12 cellular contexts compared by ENCODE assay signal in genomic region chr10:114110174-114110972, GRCh38.
DNase-seq lines count a peak whose midpoint lies in the region; ATAC-seq, FAIRE-seq and TF ChIP-seq lines count a peak whose summit lies in the region.
"Had no signal": no experiment of that assay in that cellular context is flagged by ENCODE, and none has a peak within 500 bp of the region (broad histone marks: within the 10 kb centered on the region; RNA-seq: fewer than 3 reads in every experiment).

No MANE protein-coding gene starts in this region.

- no peaks in the 10 kb centered on the region for H3K9me3 ChIP-seq in A549
- H3K9me3 ChIP-seq in mesenchymal stem cell (ENCODE audit: control insufficient read depth, low read length): no peaks in the 10 kb centered on the region
- H3K9me3 ChIP-seq in stomach: no peaks in the 10 kb centered on the region
- H3K9me3 ChIP-seq: suprapubic skin had no signal

- H3K9ac ChIP-seq in mesenchymal stem cell (ENCODE audit: low read length): no peak overlapping the region

- no peak overlapping the region for H2AFZ ChIP-seq in mesenchymal stem cell (ENCODE audit: low read depth, low read length)

- H3K4me2 ChIP-seq in A549 (no peak overlapping the region), mesenchymal stem cell (ENCODE audit: low read length, poor library complexity, severe bottlenecking) (no peak overlapping the region)

- 45% methylated on average over 5 of the region's 5 CpGs for WGBS in A549 (ENCODE audit: missing lambda C conversion rate)
- WGBS in mesenchymal stem cell: 88% methylated on average over 3 of the region's 5 CpGs
- 58 to 76% (median 71%) methylated on average over 5 of the region's 5 CpGs for WGBS in stomach, 5 donors

- TF ChIP-seq EP300 in A549 (IDR thresholded peaks at IDR 0.05): no peak
- TF ChIP-seq EP300 in stomach (IDR thresholded peaks at IDR 0.05): no peak

- H3K4me3 ChIP-seq in A549 (no peak overlapping the region), GM12875 (ENCODE audit: low read depth, low read length) (no peak overlapping the region), mesenchymal stem cell (ENCODE audit: insufficient read depth in 1 of 2, low read depth in 1 of 2, low read length in 2 of 2) (no peak overlapping the region), stomach (no peak overlapping the region)
- H3K4me3 ChIP-seq: suprapubic skin had no signal

- TF ChIP-seq POLR2A in A549 (IDR thresholded peaks at IDR 0.05; ENCODE audit: low read length) (no peak), stomach (IDR thresholded peaks at IDR 0.05) (no peak)

- no peak overlapping the region for H3K18ac ChIP-seq in mesenchymal stem cell (ENCODE audit: low read depth in 1 of 2, low read length in 2 of 2)

- TF ChIP-seq CTCF in A549 (IDR thresholded peaks at IDR 0.05) (peak; percentile 46), GM12875 (IDR thresholded peaks at IDR 0.05; ENCODE audit: borderline replicate concordance, insufficient read depth, low read depth, low read length) (peak; percentile 33; the same call in 1 of the 2 replicates), stomach (IDR thresholded peaks at IDR 0.05) (peak in 1 of 7 experiments; percentile 19)

- H3K4me1 ChIP-seq in A549 (no peaks in the 10 kb centered on the region), mesenchymal stem cell (ENCODE audit: control insufficient read depth, insufficient read depth, low read depth, low read length) (no peaks in the 10 kb centered on the region), stomach (no peaks in the 10 kb centered on the region)
- H3K4me1 ChIP-seq: suprapubic skin had no signal

- no peak overlapping the region for H2AK5ac ChIP-seq in mesenchymal stem cell (ENCODE audit: low read length, severe bottlenecking)

- no peak overlapping the region for H2BK12ac ChIP-seq in mesenchymal stem cell (ENCODE audit: low read length in 2 of 2)

- no peaks in the 10 kb centered on the region for H3K79me1 ChIP-seq in mesenchymal stem cell (replicated peaks; ENCODE audit: low read length, poor library complexity, severe bottlenecking)

- H2BK5ac ChIP-seq in mesenchymal stem cell (ENCODE audit: low read depth, low read length, poor library complexity, severe bottlenecking): no peak overlapping the region

- TF ChIP-seq RAD21 in A549 (conservative IDR thresholded peaks at IDR 0.05 in 1 of 2, IDR thresholded peaks at IDR 0.05 in 1 of 2): peak; percentile 61 to 77

- H3K27ac ChIP-seq in A549 (no peak overlapping the region), mesenchymal stem cell (ENCODE audit: low read length, poor library complexity, severe bottlenecking) (no peak overlapping the region), stomach (no peak overlapping the region)
- H3K27ac ChIP-seq: epithelial cell of prostate, suprapubic skin had no signal

- H4K8ac ChIP-seq in mesenchymal stem cell (ENCODE audit: low read length): no peak overlapping the region

- FAIRE-seq in A549 (lab: Jason Lieb, UNC): no peak

- H3K36me3 ChIP-seq in mesenchymal stem cell (ENCODE audit: control insufficient read depth in 1 of 2, insufficient read depth in 2 of 2, low read depth in 1 of 2, low read length in 2 of 2) (no peaks in the 10 kb centered on the region), stomach (no peaks in the 10 kb centered on the region)
- H3K36me3 ChIP-seq: suprapubic skin had no signal

- CTCF ChIA-PET in A549 (lab: Yijun Ruan, JAX): interaction anchor here (0.6 to 6.8 kb wide), 14 partner anchors 9 to 431 kb away, joined by 3 to 34 read pairs (median 4); no protein-coding TSS in a partner anchor

- H3K4ac ChIP-seq in mesenchymal stem cell (ENCODE audit: low read depth in 1 of 2, low read length in 2 of 2): peak overlapping the region in 1 of 2 experiments; percentile 46

- intact Hi-C loops in stomach (cut with DNase I; ENCODE audit: low total_unique reads): no loop called here

- DNase-seq in A549 (ENCODE audit: low read depth in 1 of 2, low spot score in 1 of 2) (peak; percentile 30 to 36), RPMI7951 (ENCODE audit: low read depth) (peak; percentile 7), glomerular visceral epithelial cell (ENCODE audit: extremely low spot score) (peak; percentile 9), NCI-H2029 treated with DMSO at 0.1 percent for 48 hours (lab: John Stamatoyannopoulos, UW) (no peak), mesenchymal stem cell (no peak), foreskin melanocyte (no peak), stomach (no peak)
- DNase-seq: activated gamma-delta T cell, NCI-H1417 treated with DMSO at 0.1 percent for 48 hours had no signal

- no peak overlapping the region for H2BK15ac ChIP-seq in mesenchymal stem cell (ENCODE audit: low read depth, poor library complexity, severe bottlenecking)

- no peak overlapping the region for H3K23ac ChIP-seq in mesenchymal stem cell (ENCODE audit: low read length in 2 of 2)

- POLR2A ChIA-PET in A549 (lab: Yijun Ruan, JAX): no interaction called here

- peak; percentile 88 to 90 for ATAC-seq in A549

- H2BK120ac ChIP-seq in mesenchymal stem cell (ENCODE audit: low read depth, low read length): no peak overlapping the region

- H3K14ac ChIP-seq in mesenchymal stem cell (ENCODE audit: low read length in 2 of 2): no peak overlapping the region

- H3K27me3 ChIP-seq in mesenchymal stem cell (ENCODE audit: control insufficient read depth in 1 of 2, insufficient read depth in 1 of 2, low read length in 2 of 2): peaks cover 0 to 43% of the 10 kb centered on the region in 2 experiments
- H3K27me3 ChIP-seq in stomach: no peaks in the 10 kb centered on the region
- H3K27me3 ChIP-seq: suprapubic skin had no signal

- no peak overlapping the region for H4K91ac ChIP-seq in mesenchymal stem cell (ENCODE audit: low read length)

TF ChIP-seq in A549, 52 proteins besides CTCF, POLR2A, EP300 and RAD21:
- TF ChIP-seq KDM1A (IDR thresholded peaks at IDR 0.05; ENCODE audit: low read depth) (no peak), RARB (CRISPR knock-in tag; IDR thresholded peaks at IDR 0.05) (no peak), CHD2 (IDR thresholded peaks at IDR 0.05; ENCODE audit: low read length, partially characterized antibody) (no peak), HOXA7 (CRISPR knock-in tag; IDR thresholded peaks at IDR 0.05) (no peak), RFX5 (IDR thresholded peaks at IDR 0.05) (no peak), NFE2L2 (conservative IDR thresholded peaks at IDR 0.05; ENCODE audit: low read length) (no peak), CBX8 (IDR thresholded peaks at IDR 0.05) (no peak), SMC3 (IDR thresholded peaks at IDR 0.05) (peak; percentile 33; the same call in 1 of the 3 replicates)
- TF ChIP-seq, protein P1, sequence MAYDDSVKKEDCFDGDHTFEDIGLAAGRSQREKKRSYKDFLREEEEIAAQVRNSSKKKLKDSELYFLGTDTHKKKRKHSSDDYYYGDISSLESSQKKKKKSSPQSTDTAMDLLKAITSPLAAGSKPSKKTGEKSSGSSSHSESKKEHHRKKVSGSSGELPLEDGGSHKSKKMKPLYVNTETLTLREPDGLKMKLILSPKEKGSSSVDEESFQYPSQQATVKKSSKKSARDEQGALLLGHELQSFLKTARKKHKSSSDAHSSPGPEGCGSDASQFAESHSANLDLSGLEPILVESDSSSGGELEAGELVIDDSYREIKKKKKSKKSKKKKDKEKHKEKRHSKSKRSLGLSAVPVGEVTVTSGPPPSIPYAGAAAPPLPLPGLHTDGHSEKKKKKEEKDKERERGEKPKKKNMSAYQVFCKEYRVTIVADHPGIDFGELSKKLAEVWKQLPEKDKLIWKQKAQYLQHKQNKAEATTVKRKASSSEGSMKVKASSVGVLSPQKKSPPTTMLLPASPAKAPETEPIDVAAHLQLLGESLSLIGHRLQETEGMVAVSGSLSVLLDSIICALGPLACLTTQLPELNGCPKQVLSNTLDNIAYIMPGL (CRISPR knock-in tag; IDR thresholded peaks at IDR 0.05; ENCODE audit: borderline replicate concordance): no peak

Comparison
In these comparisons a context has a peak if more than half of its experiments do, and no peak if none do; other contexts are left out.
1. DNase-seq: peak in A549 (2 of 2), RPMI7951 (single experiment) and glomerular visceral epithelial cell (single experiment); none in NCI-H2029 treated with DMSO at 0.1 percent for 48 hours (single experiment), mesenchymal stem cell (single experiment), foreskin melanocyte (single experiment) and stomach (single experiment).